20 cellular contexts compared by ENCODE assay signal in the genomic region with DNA sequence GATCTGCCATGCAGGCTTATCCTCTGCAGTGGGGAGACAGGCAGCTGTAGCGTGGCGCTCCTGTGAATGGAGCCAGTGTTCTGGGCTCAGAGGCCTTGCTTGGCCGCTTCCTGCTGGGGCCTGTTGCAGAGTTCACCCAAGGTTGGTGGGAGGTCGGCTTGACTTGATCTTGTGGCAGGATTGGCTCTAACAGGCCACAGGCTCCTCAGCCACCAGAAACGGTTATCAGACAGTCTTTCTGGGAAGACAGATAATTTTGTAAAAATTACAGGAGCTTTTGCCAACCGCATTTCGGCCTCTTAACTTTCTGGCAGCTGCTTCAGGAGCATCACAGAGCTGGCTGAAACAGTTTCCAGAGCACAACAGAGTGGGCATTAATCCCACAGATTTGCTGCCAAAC.
A peak's percentile ranks its signal among the peaks of the same experiment; 100 is the strongest.
DNase-seq lines count a peak whose midpoint lies in the region; ATAC-seq and TF ChIP-seq lines count a peak whose summit lies in the region.
"Had no signal": no experiment of that assay in that cellular context is flagged by ENCODE, and none has a peak within 500 bp of the region (broad histone marks: within the 10 kb centered on the region; RNA-seq: fewer than 3 reads in every experiment).

No MANE protein-coding gene starts in this region.

- H3K27me3 Mint-ChIP-seq in activated CD4-positive, alpha-beta T cell treated with anti-CD3 and anti-CD28 coated beads, Interleukin-2, amount 10 ng/mL, durations not matched to agents 24 days and 14 days = no peaks in the 10 kb centered on the region
- no peaks in the 10 kb centered on the region for H3K27me3 Mint-ChIP-seq in activated CD4-positive, alpha-beta T cell treated with anti-CD3 and anti-CD28 coated beads, Interleukin-2, amount 10 ng/mL, durations not matched to agents 7 days and 5 days
- H3K27me3 Mint-ChIP-seq: activated CD4-positive, alpha-beta T cell treated with anti-CD3 and anti-CD28 coated beads for 36 hours; activated T-cell treated with anti-CD3 and anti-CD28 coated beads, Interleukin-2, amount 50 U/mL, for 24 hours; stimulated activated memory B cell treated with anti-CD40 and anti-IgM and Interleukin-4, amounts not matched to agents 10 μg/mL and 1 μg/mL and 100 μg/mL, for 72 hours had no signal

- peak; percentile 51 for DNase-seq in activated CD4-positive, alpha-beta T cell treated with anti-CD3 and anti-CD28 coated beads, Interleukin-2, amount 10 ng/mL, durations not matched to agents 24 days and 14 days
- DNase-seq in activated CD4-positive, alpha-beta T cell treated with anti-CD3 and anti-CD28 coated beads, Interleukin-2, amount 10 ng/mL, durations not matched to agents 7 days and 5 days = no peak
- DNase-seq in fibroblast of peridontal ligament (ENCODE audit: extremely low read depth) (peak; percentile 9), midbrain (lab: John Stamatoyannopoulos, UW) (peak; percentile 85), uterus (peak in 1 of 2 donors; percentile 39), NCI-H2196 treated with DMSO at 0.1 percent for 48 hours (lab: John Stamatoyannopoulos, UW; ENCODE audit: unreplicated experiment) (no peak)
- DNase-seq: activated CD4-positive, alpha-beta T cell treated with anti-CD3 and anti-CD28 coated beads for 36 hours; activated T-cell treated with anti-CD3 and anti-CD28 coated beads, Interleukin-2, amount 50 U/mL, for 24 hours; Calu3; foreskin fibroblast; IMR-90; NCI-H1048; NCI-H345; PC-3; stimulated activated CD4-positive, alpha-beta T cell treated with anti-CD3 and anti-CD28 coated beads, Interleukin-4, amount 100 ng/mL, for 24 hours had no signal

- TF ChIP-seq POLR2A in uterus (IDR thresholded peaks at IDR 0.05) = no peak

- no peaks in the 10 kb centered on the region for H3K36me3 Mint-ChIP-seq in activated CD4-positive, alpha-beta T cell treated with anti-CD3 and anti-CD28 coated beads, Interleukin-2, amount 10 ng/mL, durations not matched to agents 24 days and 14 days (ENCODE audit: low read depth)
- no peaks in the 10 kb centered on the region for H3K36me3 Mint-ChIP-seq in activated CD4-positive, alpha-beta T cell treated with anti-CD3 and anti-CD28 coated beads, Interleukin-2, amount 10 ng/mL, durations not matched to agents 7 days and 5 days (ENCODE audit: low read depth)
- H3K36me3 Mint-ChIP-seq: stimulated activated memory B cell treated with anti-CD40 and anti-IgM and Interleukin-4, amounts not matched to agents 10 μg/mL and 1 μg/mL and 100 μg/mL, for 72 hours had no signal

- intact Hi-C loops in activated CD4-positive, alpha-beta T cell treated with anti-CD3 and anti-CD28 coated beads, Interleukin-2, amount 10 ng/mL, durations not matched to agents 24 days and 14 days (cut with micrococcal nuclease) = no loop called here
- intact Hi-C loops in uterus (cut with DNase I; ENCODE audit: low total_unique reads) = no loop called here

- no peak overlapping the region for H3K4me3 ChIP-seq in uterus
- H3K4me3 ChIP-seq: A549, adrenal gland had no signal

- peaks cover 3% of the 10 kb centered on the region for H3K9me3 Mint-ChIP-seq in activated CD4-positive, alpha-beta T cell treated with anti-CD3 and anti-CD28 coated beads, Interleukin-2, amount 10 ng/mL, durations not matched to agents 24 days and 14 days
- H3K9me3 Mint-ChIP-seq in activated CD4-positive, alpha-beta T cell treated with anti-CD3 and anti-CD28 coated beads, Interleukin-2, amount 10 ng/mL, durations not matched to agents 7 days and 5 days = peaks cover 5% of the 10 kb centered on the region

- no peaks in the 10 kb centered on the region for H3K4me1 Mint-ChIP-seq in activated CD4-positive, alpha-beta T cell treated with anti-CD3 and anti-CD28 coated beads, Interleukin-2, amount 10 ng/mL, durations not matched to agents 24 days and 14 days
- H3K4me1 Mint-ChIP-seq in activated CD4-positive, alpha-beta T cell treated with anti-CD3 and anti-CD28 coated beads, Interleukin-2, amount 10 ng/mL, durations not matched to agents 7 days and 5 days = no peaks in the 10 kb centered on the region
- H3K4me1 Mint-ChIP-seq: activated CD4-positive, alpha-beta T cell treated with anti-CD3 and anti-CD28 coated beads for 36 hours; stimulated activated memory B cell treated with anti-CD40 and anti-IgM and Interleukin-4, amounts not matched to agents 10 μg/mL and 1 μg/mL and 100 μg/mL, for 72 hours had no signal

- no peak for ATAC-seq in HG03342 (IDR thresholded peaks at IDR 0.05; ENCODE audit: unreplicated experiment)
- ATAC-seq in HG03439 (IDR thresholded peaks at IDR 0.05; ENCODE audit: unreplicated experiment) = no peak
- ATAC-seq: A549; activated CD4-positive, alpha-beta T cell treated with anti-CD3 and anti-CD28 coated beads for 36 hours; PC-3; stimulated activated memory B cell treated with anti-CD40 and anti-IgM and Interleukin-4, amounts not matched to agents 10 μg/mL and 1 μg/mL and 100 μg/mL, for 72 hours had no signal

- H3K4me3 Mint-ChIP-seq in activated CD4-positive, alpha-beta T cell treated with anti-CD3 and anti-CD28 coated beads, Interleukin-2, amount 10 ng/mL, durations not matched to agents 24 days and 14 days = no peak overlapping the region
- H3K4me3 Mint-ChIP-seq in activated CD4-positive, alpha-beta T cell treated with anti-CD3 and anti-CD28 coated beads, Interleukin-2, amount 10 ng/mL, durations not matched to agents 7 days and 5 days = no peak overlapping the region
- H3K4me3 Mint-ChIP-seq: activated CD4-positive, alpha-beta T cell treated with anti-CD3 and anti-CD28 coated beads for 36 hours; activated T-cell treated with anti-CD3 and anti-CD28 coated beads, Interleukin-2, amount 50 U/mL, for 24 hours; stimulated activated memory B cell treated with anti-CD40 and anti-IgM and Interleukin-4, amounts not matched to agents 10 μg/mL and 1 μg/mL and 100 μg/mL, for 72 hours had no signal

- no peak overlapping the region for H3K27ac Mint-ChIP-seq in activated CD4-positive, alpha-beta T cell treated with anti-CD3 and anti-CD28 coated beads, Interleukin-2, amount 10 ng/mL, durations not matched to agents 24 days and 14 days
- H3K27ac Mint-ChIP-seq in activated CD4-positive, alpha-beta T cell treated with anti-CD3 and anti-CD28 coated beads, Interleukin-2, amount 10 ng/mL, durations not matched to agents 7 days and 5 days = no peak overlapping the region
- H3K27ac Mint-ChIP-seq: activated CD4-positive, alpha-beta T cell treated with anti-CD3 and anti-CD28 coated beads for 36 hours; activated T-cell treated with anti-CD3 and anti-CD28 coated beads, Interleukin-2, amount 50 U/mL, for 24 hours; stimulated activated memory B cell treated with anti-CD40 and anti-IgM and Interleukin-4, amounts not matched to agents 10 μg/mL and 1 μg/mL and 100 μg/mL, for 72 hours had no signal

- H3K36me3 ChIP-seq in uterus = no peaks in the 10 kb centered on the region
- H3K36me3 ChIP-seq: adrenal gland had no signal

- POLR2A ChIA-PET in activated CD4-positive, alpha-beta T cell treated with anti-CD3 and anti-CD28 coated beads, Interleukin-2, amount 10 ng/mL, durations not matched to agents 7 days and 5 days (lab: Charles Lee) = no interaction called here

- no peaks in the 10 kb centered on the region for H3K9me3 ChIP-seq in uterus
- H3K9me3 ChIP-seq: A549, adrenal gland had no signal

- no peaks in the 10 kb centered on the region for H3K4me1 ChIP-seq in uterus
- H3K4me1 ChIP-seq: A549, adrenal gland had no signal

- CTCF ChIA-PET in activated CD4-positive, alpha-beta T cell treated with anti-CD3 and anti-CD28 coated beads, Interleukin-2, amount 10 ng/mL, durations not matched to agents 7 days and 5 days (lab: Charles Lee) = interaction anchor here (0.8 kb wide), 1 partner anchor 16 kb away, joined by 3 read pairs; no protein-coding TSS in a partner anchor

- H3K27me3 ChIP-seq in uterus = no peaks in the 10 kb centered on the region
- H3K27me3 ChIP-seq: adrenal gland had no signal

- peak overlapping the region; percentile 22 to 30 for H3K27ac ChIP-seq in uterus
- H3K27ac ChIP-seq: A549, adrenal gland had no signal

- no peak for TF ChIP-seq CTCF in uterus (IDR thresholded peaks at IDR 0.05)

Comparison
In these comparisons a context has a peak if more than half of its experiments do, and no peak if none do; other contexts are left out.
1. DNase-seq: peak in activated CD4-positive, alpha-beta T cell treated with anti-CD3 and anti-CD28 coated beads, Interleukin-2, amount 10 ng/mL, durations not matched to agents 24 days and 14 days (single experiment), fibroblast of peridontal ligament (single experiment) and midbrain (single experiment); none in activated CD4-positive, alpha-beta T cell treated with anti-CD3 and anti-CD28 coated beads, Interleukin-2, amount 10 ng/mL, durations not matched to agents 7 days and 5 days (single experiment) and NCI-H2196 treated with DMSO at 0.1 percent for 48 hours (single experiment).